ENCODE assay signal across 26 cellular contexts in genomic region chrX:25536307-25536970, GRCh38.
"Had no signal": no experiment of that assay in that cellular context is flagged by ENCODE, and none has a peak within 500 bp of the region (broad histone marks: within the 10 kb centered on the region; RNA-seq: fewer than 3 reads in every experiment).

No MANE protein-coding gene starts in this region.

- H3K27me3 Mint-ChIP-seq: activated CD4-positive, alpha-beta T cell treated with anti-CD3 and anti-CD28 coated beads for 36 hours; activated naive CD8-positive, alpha-beta T cell treated with anti-CD3 and anti-CD28 coated beads for 36 hours; central memory CD8-positive, alpha-beta T cell; natural killer cell treated with Interleukin-12 subunit alpha and Interleukin-12 subunit beta and Interleukin-15 and Interleukin-18, amount 100 ng/mL, for 72 hours; progenitor cell of endocrine pancreas; stimulated activated naive B cell treated with anti-CD40 and anti-IgM and Interleukin-4, amounts not matched to agents 10 μg/mL and 1 μg/mL and 100 μg/mL, for 72 hours; type B pancreatic cell had no signal

- H3K4me3 ChIP-seq: gastrocnemius medialis, left ventricle myocardium inferior, testis, vagina had no signal

- ATAC-seq: activated CD4-positive, alpha-beta T cell treated with anti-CD3 and anti-CD28 coated beads for 36 hours; esophagus mucosa; gastrocnemius medialis; natural killer cell treated with Interleukin-12 subunit alpha and Interleukin-12 subunit beta and Interleukin-15 and Interleukin-18, amount 100 ng/mL, for 72 hours; stimulated activated naive B cell treated with anti-CD40 and anti-IgM and Interleukin-4, amounts not matched to agents 10 μg/mL and 1 μg/mL and 100 μg/mL, for 72 hours; WTC11 had no signal

- H3K9me3 Mint-ChIP-seq: activated naive CD8-positive, alpha-beta T cell treated with anti-CD3 and anti-CD28 coated beads for 36 hours; activated T-cell treated with anti-CD3 and anti-CD28 coated beads, Interleukin-2, amount 50 U/mL, for 24 hours; central memory CD8-positive, alpha-beta T cell; type B pancreatic cell had no signal

- H3K9me3 ChIP-seq: gastrocnemius medialis, left ventricle myocardium inferior, testis, vagina had no signal

- H3K27me3 ChIP-seq: gastrocnemius medialis, testis, vagina had no signal

- H3K36me3 ChIP-seq: gastrocnemius medialis, left ventricle myocardium inferior, vagina had no signal

- H3K36me3 Mint-ChIP-seq: activated naive CD8-positive, alpha-beta T cell treated with anti-CD3 and anti-CD28 coated beads for 36 hours; natural killer cell treated with Interleukin-12 subunit alpha and Interleukin-12 subunit beta and Interleukin-15 and Interleukin-18, amount 100 ng/mL, for 72 hours; stimulated activated naive B cell treated with anti-CD40 and anti-IgM and Interleukin-4, amounts not matched to agents 10 μg/mL and 1 μg/mL and 100 μg/mL, for 72 hours; type B pancreatic cell; WTC11 had no signal

- FAIRE-seq: endothelial cell of umbilical vein had no signal

- H3K27ac ChIP-seq: gastrocnemius medialis, left ventricle myocardium inferior, testis, vagina had no signal

- H3K4me1 ChIP-seq: gastrocnemius medialis, left ventricle myocardium inferior, testis, vagina had no signal

- H3K27ac Mint-ChIP-seq: activated CD4-positive, alpha-beta T cell treated with anti-CD3 and anti-CD28 coated beads for 36 hours; activated naive CD8-positive, alpha-beta T cell treated with anti-CD3 and anti-CD28 coated beads for 36 hours; activated T-cell treated with anti-CD3 and anti-CD28 coated beads, Interleukin-2, amount 50 U/mL, for 24 hours; natural killer cell treated with Interleukin-12 subunit alpha and Interleukin-12 subunit beta and Interleukin-15 and Interleukin-18, amount 100 ng/mL, for 72 hours; progenitor cell of endocrine pancreas; type B pancreatic cell; WTC11 had no signal

- H3K4me1 Mint-ChIP-seq: activated CD4-positive, alpha-beta T cell treated with anti-CD3 and anti-CD28 coated beads for 36 hours; activated naive CD8-positive, alpha-beta T cell treated with anti-CD3 and anti-CD28 coated beads for 36 hours; central memory CD8-positive, alpha-beta T cell; stimulated activated naive B cell treated with anti-CD40 and anti-IgM and Interleukin-4, amounts not matched to agents 10 μg/mL and 1 μg/mL and 100 μg/mL, for 72 hours; WTC11 had no signal

- H3K4me3 Mint-ChIP-seq: activated CD4-positive, alpha-beta T cell treated with anti-CD3 and anti-CD28 coated beads for 36 hours; activated naive CD8-positive, alpha-beta T cell treated with anti-CD3 and anti-CD28 coated beads for 36 hours; activated T-cell treated with anti-CD3 and anti-CD28 coated beads, Interleukin-2, amount 50 U/mL, for 24 hours; central memory CD8-positive, alpha-beta T cell; natural killer cell treated with Interleukin-12 subunit alpha and Interleukin-12 subunit beta and Interleukin-15 and Interleukin-18, amount 100 ng/mL, for 72 hours; stimulated activated naive B cell treated with anti-CD40 and anti-IgM and Interleukin-4, amounts not matched to agents 10 μg/mL and 1 μg/mL and 100 μg/mL, for 72 hours; type B pancreatic cell; WTC11 had no signal

- DNase-seq: activated CD4-positive, alpha-beta T cell treated with anti-CD3 and anti-CD28 coated beads for 36 hours; activated CD4-positive, alpha-beta T cell treated with anti-CD3 and anti-CD28 coated beads, Interleukin-2, amount 50 U/mL, for 4 hours; activated CD8-positive, alpha-beta memory T cell treated with anti-CD3 and anti-CD28 coated beads for 24 hours; activated CD8-positive, alpha-beta memory T cell treated with anti-CD3 and anti-CD28 coated beads, Interleukin-2, amount 50 U/mL, for 4 hours; activated naive CD4-positive, alpha-beta T cell treated with Interleukin-2 at 50 U/mL for 16 hours; activated naive CD8-positive, alpha-beta T cell treated with anti-CD3 and anti-CD28 coated beads for 36 hours; activated T-cell treated with anti-CD3 and anti-CD28 coated beads, Interleukin-2, amount 50 U/mL, for 24 hours; effector memory CD4-positive, alpha-beta T cell; gastrocnemius medialis; hippocampal formation; kidney glomerular epithelial cell; left ventricle myocardium inferior; midbrain; retina; stimulated activated CD4-positive, alpha-beta T cell treated with anti-CD3 and anti-CD28 coated beads, Interleukin-2, amount 100 ng/mL, for 48 hours; stimulated activated CD8-positive, alpha-beta memory T cell treated with anti-CD3 and anti-CD28 coated beads, Interleukin-4, amount 100 ng/mL, for 48 hours; stimulated activated naive B cell treated with anti-CD40 and anti-IgM and Interleukin-4, amounts not matched to agents 10 μg/mL and 1 μg/mL and 100 μg/mL, for 72 hours; testis had no signal
